12 cellular contexts compared by ENCODE assay signal in genomic region chr1:64881281-64881680, GRCh38.
A peak's percentile ranks its signal among the peaks of the same experiment; 100 is the strongest.
DNase-seq lines count a peak whose midpoint lies in the region; ATAC-seq, FAIRE-seq and TF ChIP-seq lines count a peak whose summit lies in the region.
"Had no signal": no experiment of that assay in that cellular context is flagged by ENCODE, and none has a peak within 500 bp of the region (broad histone marks: within the 10 kb centered on the region; RNA-seq: fewer than 3 reads in every experiment).

No MANE protein-coding gene starts in this region.

- H4K20me1 ChIP-seq in GM12878 (ENCODE audit: control insufficient read depth, insufficient read depth) = no peaks in the 10 kb centered on the region; the same call in 1 of the 2 replicates

- RAD21 ChIA-PET in GM12878 (lab: Charles Lee; ENCODE audit: unreplicated experiment) = no interaction called here

- SMC1A ChIA-PET in GM12878 (lab: Charles Lee; ENCODE audit: uncharacterized antibody, unreplicated experiment) = interaction anchor here (1.4 to 4.2 kb wide), 3 partner anchors 13 to 80 kb away, joined by 4 to 17 read pairs (median 5); no protein-coding TSS in a partner anchor

- peaks cover 49% of the 10 kb centered on the region for H3K4me1 Mint-ChIP-seq in HFFc6 (ENCODE audit: low read depth)
- H3K4me1 Mint-ChIP-seq in natural killer cell treated with Interleukin-12 subunit alpha and Interleukin-12 subunit beta and Interleukin-15 and Interleukin-18, amount 100 ng/mL, for 72 hours (ENCODE audit: low read depth in 2 of 2) = peaks cover 72 to 80% of the 10 kb centered on the region in 2 donors
- peaks cover 68% of the 10 kb centered on the region for H3K4me1 Mint-ChIP-seq in activated CD4-positive, alpha-beta memory T cell treated with anti-CD3 and anti-CD28 coated beads for 36 hours (ENCODE audit: low read depth)

- intact Hi-C loops in GM12878 (cut with micrococcal nuclease; ENCODE audit: unreplicated experiment) = no loop called here
- intact Hi-C loops in activated CD4-positive, alpha-beta memory T cell treated with anti-CD3 and anti-CD28 coated beads for 36 hours (cut with micrococcal nuclease) = loop anchor here (2.0 kb wide), 1 partner anchor 14 kb away; no protein-coding TSS in a partner anchor

- no peak for TF ChIP-seq POLR2A in GM12878 (IDR thresholded peaks at IDR 0.05; ENCODE audit: low read depth, low read length)

- H3K79me2 ChIP-seq in GM12878 (ENCODE audit: control insufficient read depth, insufficient read depth, low read length) = no peaks in the 10 kb centered on the region; the same call in none of the 2 replicates

- TF ChIP-seq CTCF in HFFc6 (IDR thresholded peaks at IDR 0.05) (no peak), GM12878 (IDR thresholded peaks at IDR 0.05 in 2 of 3, conservative IDR thresholded peaks at IDR 0.05 in 1 of 3; ENCODE audit: control insufficient read depth in 2 of 3, extremely low read depth in 1 of 3, insufficient read depth in 1 of 3, low read depth in 3 of 3, low read length in 3 of 3) (no peak)

- no peaks in the 10 kb centered on the region for H3K27me3 ChIP-seq in GM12878 (replicated peaks in 1 of 2; ENCODE audit: control insufficient read depth in 2 of 2, insufficient read depth in 2 of 2, low read length in 1 of 2)
- H3K27me3 ChIP-seq: cardiac muscle cell, SJSA1 had no signal

- POLR2A ChIA-PET in GM12878 (lab: Charles Lee) = interaction anchor here (0.6 kb wide), 1 partner anchor 57 kb away, joined by 8 read pairs; no protein-coding TSS in a partner anchor
- POLR2A ChIA-PET in activated CD4-positive, alpha-beta memory T cell treated with anti-CD3 and anti-CD28 coated beads for 36 hours (lab: Charles Lee) = no interaction called here

- CTCF ChIA-PET in GM12878 (lab: Yijun Ruan, JAX) = interaction anchor here (1.4 kb wide), 1 partner anchor 58 kb away, joined by 5 read pairs; no protein-coding TSS in a partner anchor
- CTCF ChIA-PET in activated CD4-positive, alpha-beta memory T cell treated with anti-CD3 and anti-CD28 coated beads for 36 hours (lab: Charles Lee) = interaction anchor here (0.8 to 1.0 kb wide), 2 partner anchors 41 to 194 kb away, joined by 3 to 5 read pairs; no protein-coding TSS in a partner anchor

- H3K9me3 ChIP-seq in GM12878 (replicated peaks; ENCODE audit: control insufficient read depth, insufficient read depth, low read length) = no peaks in the 10 kb centered on the region
- H3K9me3 ChIP-seq: SJSA1 had no signal

- no peak for TF ChIP-seq RAD21 in GM12878 (IDR thresholded peaks at IDR 0.05; ENCODE audit: insufficient read depth, low read depth, low read length)

- no peak overlapping the region for H3K4me3 ChIP-seq in GM12878
- H3K4me3 ChIP-seq: cardiac muscle cell, SJSA1 had no signal

- H3K27ac Mint-ChIP-seq in HFFc6 = peak overlapping the region; percentile 64
- H3K27ac Mint-ChIP-seq in natural killer cell treated with Interleukin-12 subunit alpha and Interleukin-12 subunit beta and Interleukin-15 and Interleukin-18, amount 100 ng/mL, for 72 hours = no peak overlapping the region
- no peak overlapping the region for H3K27ac Mint-ChIP-seq in activated CD4-positive, alpha-beta memory T cell treated with anti-CD3 and anti-CD28 coated beads for 36 hours

- BruUV-seq in GM12878 (replicated peaks; lab: Mats Ljungman, UMichigan) = no TSS peak

- H3K9ac ChIP-seq in GM12878 (ENCODE audit: control insufficient read depth, insufficient read depth, low read length) = no peak overlapping the region

- no peak overlapping the region for H3K4me3 Mint-ChIP-seq in HFFc6
- peak overlapping the region; percentile 82 for H3K4me3 Mint-ChIP-seq in natural killer cell treated with Interleukin-12 subunit alpha and Interleukin-12 subunit beta and Interleukin-15 and Interleukin-18, amount 100 ng/mL, for 72 hours
- H3K4me3 Mint-ChIP-seq in activated CD4-positive, alpha-beta memory T cell treated with anti-CD3 and anti-CD28 coated beads for 36 hours = no peak overlapping the region

- no peaks in the 10 kb centered on the region for H3K9me3 Mint-ChIP-seq in HFFc6
- H3K9me3 Mint-ChIP-seq in natural killer cell treated with Interleukin-12 subunit alpha and Interleukin-12 subunit beta and Interleukin-15 and Interleukin-18, amount 100 ng/mL, for 72 hours = no peaks in the 10 kb centered on the region
- H3K9me3 Mint-ChIP-seq in activated CD4-positive, alpha-beta memory T cell treated with anti-CD3 and anti-CD28 coated beads for 36 hours = no peaks in the 10 kb centered on the region

- peaks cover 30% of the 10 kb centered on the region for H3K4me1 ChIP-seq in GM12878 (ENCODE audit: control insufficient read depth, insufficient read depth, low read length)
- H3K4me1 ChIP-seq: SJSA1 had no signal

- H3K27ac ChIP-seq in GM12878 (ENCODE audit: control insufficient read depth, insufficient read depth) = peak overlapping the region; percentile 38; the same call in 1 of the 2 replicates
- H3K27ac ChIP-seq: cardiac muscle cell, SJSA1 had no signal

- peaks cover 1 to 12% of the 10 kb centered on the region in 2 experiments; a peak in 3 of 4 replicates for H3K36me3 ChIP-seq in GM12878 (ENCODE audit: control insufficient read depth in 2 of 2, insufficient read depth in 2 of 2, low read length in 1 of 2)
- H3K36me3 ChIP-seq: cardiac muscle cell had no signal

- H3K36me3 Mint-ChIP-seq in HFFc6 (ENCODE audit: low read depth) = peaks cover 3% of the 10 kb centered on the region
- H3K36me3 Mint-ChIP-seq in natural killer cell treated with Interleukin-12 subunit alpha and Interleukin-12 subunit beta and Interleukin-15 and Interleukin-18, amount 100 ng/mL, for 72 hours = peaks cover 21% of the 10 kb centered on the region
- H3K36me3 Mint-ChIP-seq in activated CD4-positive, alpha-beta memory T cell treated with anti-CD3 and anti-CD28 coated beads for 36 hours = peaks cover 34% of the 10 kb centered on the region

- WGBS in GM12878 (ENCODE audit: insufficient coverage, insufficient replicate concordance, low lambda C conversion rate, missing lambda C conversion rate) = 93% methylated on average over 1 of the region's 1 CpG

- peak; percentile 61 for DNase-seq in EL
- DNase-seq in HFFc6 = peak; percentile 67
- no peak for DNase-seq in GM12878 (ENCODE audit: low read depth, low spot score)
- no peak for DNase-seq in natural killer cell treated with Interleukin-12 subunit alpha and Interleukin-12 subunit beta and Interleukin-15 and Interleukin-18, amount 100 ng/mL, for 72 hours (ENCODE audit: low spot score)
- no peak for DNase-seq in NCI-H446 treated with DMSO at 0.1 percent for 48 hours (lab: John Stamatoyannopoulos, UW)
- no peak for DNase-seq in activated CD4-positive, alpha-beta memory T cell treated with anti-CD3 and anti-CD28 coated beads for 36 hours
- DNase-seq: NCI-H1092 treated with DMSO at 0.1 percent for 48 hours, NCI-H526 treated with DMSO at 0.1 percent for 48 hours had no signal

- H2AFZ ChIP-seq in GM12878 (ENCODE audit: control insufficient read depth, low read depth, low read length) = no peak overlapping the region

- H3K27me3 Mint-ChIP-seq in HFFc6 (ENCODE audit: insufficient read depth) = no peaks in the 10 kb centered on the region; the same call in 1 of the 2 replicates
- no peaks in the 10 kb centered on the region for H3K27me3 Mint-ChIP-seq in natural killer cell treated with Interleukin-12 subunit alpha and Interleukin-12 subunit beta and Interleukin-15 and Interleukin-18, amount 100 ng/mL, for 72 hours
- H3K27me3 Mint-ChIP-seq in activated CD4-positive, alpha-beta memory T cell treated with anti-CD3 and anti-CD28 coated beads for 36 hours = no peaks in the 10 kb centered on the region

- ATAC-seq in GM12878 (peak; percentile 12; the same call in 1 of the 3 replicates), HG03039 (IDR thresholded peaks at IDR 0.05; ENCODE audit: unreplicated experiment) (no peak)
- ATAC-seq in natural killer cell treated with Interleukin-12 subunit alpha and Interleukin-12 subunit beta and Interleukin-15 and Interleukin-18, amount 100 ng/mL, for 72 hours = no peak
- ATAC-seq: esophagus mucosa had no signal

- peak overlapping the region; percentile 35; the same call in 1 of the 2 replicates for H3K4me2 ChIP-seq in GM12878 (ENCODE audit: control insufficient read depth, insufficient read depth)

- in situ Hi-C loops in GM12878 (cut with MboI) = no loop called here

- peak; percentile 73 for FAIRE-seq in GM12878 (lab: Jason Lieb, UNC)

- TF ChIP-seq EP300 in GM12878 (IDR thresholded peaks at IDR 0.05; ENCODE audit: borderline replicate concordance in 1 of 2, control insufficient read depth in 1 of 2, low read depth in 2 of 2, low read length in 2 of 2) = no peak

TF ChIP-seq in GM12878, 131 proteins besides CTCF, POLR2A, EP300 and RAD21:
- TF ChIP-seq RUNX3 (IDR thresholded peaks at IDR 0.05; ENCODE audit: low read length) = peak; percentile 9; the same call in 1 of the 2 replicates
- no peak for TF ChIP-seq YBX1 (IDR thresholded peaks at IDR 0.05)

Comparison
In these comparisons a context has a peak if more than half of its experiments do, and no peak if none do; other contexts are left out.
1. DNase-seq: peak in EL (single experiment) and HFFc6 (single experiment); none in GM12878 (single experiment), natural killer cell treated with Interleukin-12 subunit alpha and Interleukin-12 subunit beta and Interleukin-15 and Interleukin-18, amount 100 ng/mL, for 72 hours (single experiment), NCI-H446 treated with DMSO at 0.1 percent for 48 hours (single experiment) and activated CD4-positive, alpha-beta memory T cell treated with anti-CD3 and anti-CD28 coated beads for 36 hours (single experiment).